ENCODE assay signal across 10 cellular contexts in the genomic region with DNA sequence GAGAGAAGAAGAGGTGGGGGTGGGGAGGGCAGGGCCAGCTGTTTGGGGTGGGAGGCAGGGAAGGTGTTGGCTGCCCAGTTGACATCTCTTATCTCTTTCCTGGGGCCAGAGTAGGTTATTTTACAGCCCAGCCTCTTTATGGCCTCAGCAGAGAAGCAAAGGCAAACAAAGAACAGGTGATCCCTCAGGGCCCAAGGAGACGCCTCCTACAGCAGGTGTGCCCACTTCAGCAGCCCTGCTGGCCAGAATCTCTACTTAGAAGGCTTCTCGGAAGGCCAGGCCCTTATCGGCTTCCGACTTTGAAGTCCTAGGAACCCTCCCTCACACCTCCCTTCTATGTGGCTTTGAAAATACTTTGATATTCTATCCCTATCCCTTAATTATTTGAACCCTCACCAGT. TPM values are rescaled to one million over a fixed set of nuclear protein-coding genes. Genes with fewer than 3 reads are reported as not detected.
"Had no signal": no experiment of that assay in that cellular context is flagged by ENCODE, and none has a peak within 500 bp of the region (broad histone marks: within the 10 kb centered on the region; RNA-seq: fewer than 3 reads in every experiment).

No MANE protein-coding gene starts in this region.

RNA-seq across cellular contexts. Expression of a gene that starts 8.0 kb away (rescaled TPM):
- total RNA-seq: dermis microvascular lymphatic vessel endothelial cell, esophagus mucosa, esophagus squamous epithelium, gastrocnemius medialis, heart right ventricle, kidney epithelial cell, left lobe of liver, left ventricle myocardium superior, lung microvascular endothelial cell, mesothelial cell of epicardium had no signal
- polyA plus RNA-seq: heart right ventricle had no signal
